Comparison of ENCODE assay signal across 8 cellular contexts in the genomic region with DNA sequence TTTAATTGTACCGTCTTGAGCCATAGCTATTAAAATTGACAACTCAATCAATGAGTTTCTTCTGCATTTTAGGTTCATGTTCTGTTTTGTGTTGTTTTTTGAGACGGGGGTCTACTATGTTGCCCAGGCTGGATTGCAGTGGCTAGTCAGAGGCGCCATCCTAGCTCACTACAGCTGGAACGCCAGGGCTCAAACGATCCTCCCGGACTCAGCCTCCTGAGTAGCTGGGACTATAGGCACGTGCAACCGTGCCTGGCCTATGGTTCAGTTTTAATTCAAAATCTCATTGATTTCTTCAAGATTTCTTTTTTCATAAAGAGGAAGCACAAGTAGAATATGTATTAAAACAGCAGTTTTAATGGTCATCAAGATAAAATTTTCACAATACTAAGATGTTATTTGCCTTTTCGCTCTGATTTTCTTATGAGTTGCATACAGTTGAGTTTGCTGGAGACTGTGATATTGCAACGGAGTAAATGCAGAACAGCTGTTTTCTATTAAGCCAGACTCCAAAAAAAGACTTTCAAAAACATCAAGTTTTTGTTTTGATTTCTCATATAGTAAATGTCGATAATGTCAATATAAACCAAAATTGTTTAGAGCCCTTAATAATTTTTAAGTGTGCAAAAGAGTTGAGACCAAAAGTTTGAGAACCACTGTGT. TPM values are rescaled to one million over a fixed set of nuclear protein-coding genes. Genes with fewer than 3 reads are reported as not detected.
A peak's percentile ranks its signal among the peaks of the same experiment; 100 is the strongest.
DNase-seq lines count a peak whose midpoint lies in the region; ATAC-seq and TF ChIP-seq lines count a peak whose summit lies in the region.

No MANE protein-coding gene starts in this region.

- H3K9ac ChIP-seq in IMR-90 (ENCODE audit: low read depth, low read length): peak overlapping the region; percentile 72; the same call in 1 of the 2 replicates

- H3K56ac ChIP-seq in IMR-90 (ENCODE audit: extremely low read depth, insufficient read depth, low read length): no peak overlapping the region

- TF ChIP-seq CTCF in CD4-positive, alpha-beta T cell (IDR thresholded peaks at IDR 0.05): no peak
- no peak for TF ChIP-seq CTCF in IMR-90 (conservative IDR thresholded peaks at IDR 0.05; ENCODE audit: low read depth, low read length)
- no peak for TF ChIP-seq CTCF in cardiac fibroblast (IDR thresholded peaks at IDR 0.05; ENCODE audit: low read depth, low read length)
- no peak for TF ChIP-seq CTCF in nephron (IDR thresholded peaks at IDR 0.05; ENCODE audit: unreplicated experiment in 3 of 3)
- no peak for TF ChIP-seq CTCF in GM20000 (IDR thresholded peaks at IDR 0.05; ENCODE audit: extremely low read depth, missing control alignments)

- WGBS in IMR-90 (ENCODE audit: extremely low coverage in 2 of 2, insufficient read length in 1 of 2), 2 experiments: 10% methylated on average over 2 of the region's 11 CpGs; no CpG with 5 or more reads in 1 of the 2 experiments

- H3K9me3 Mint-ChIP-seq in CD4-positive, alpha-beta T cell: no peaks in the 10 kb centered on the region
- H3K9me3 Mint-ChIP-seq in nephron: no peaks in the 10 kb centered on the region

- no peak overlapping the region for H2AK9ac ChIP-seq in IMR-90 (replicated peaks; ENCODE audit: low read depth, low read length, poor library complexity)

- H3K79me1 ChIP-seq in IMR-90 (ENCODE audit: low read depth in 1 of 2, low read length in 2 of 2): peaks cover 30 to 43% of the 10 kb centered on the region in 2 experiments

- H2BK15ac ChIP-seq in IMR-90 (ENCODE audit: low read depth, low read length): no peak overlapping the region

- DNase-seq in CD4-positive, alpha-beta T cell: no peak
- DNase-seq in IMR-90 (no peak), cardiac fibroblast (ENCODE audit: low read depth in 2 of 2) (no peak), caudate nucleus (lab: John Stamatoyannopoulos, UW) (no peak), GM20000 (ENCODE audit: low spot score) (no peak)

- H4K8ac ChIP-seq in IMR-90 (ENCODE audit: low read depth in 2 of 2, low read length in 2 of 2): peak overlapping the region; percentile 86 to 98; a peak in 3 of 4 replicates

- H3K18ac ChIP-seq in IMR-90 (ENCODE audit: low read depth, low read length): no peak overlapping the region

- intact Hi-C loops in CD4-positive, alpha-beta T cell (cut with DNase I, micrococcal nuclease): loop anchor here (1.0 to 10.0 kb wide), 5 partner anchors 32 to 588 kb away; partner anchors contain the start of gene TMEM128 (in 2 of the 2)
- intact Hi-C loops in IMR-90 (cut with micrococcal nuclease): loop anchor here (2.0 to 5.0 kb wide), 2 partner anchors 134 to 316 kb away; partner anchors contain the start of gene MSX1

- no peak overlapping the region for H3K27ac ChIP-seq in CD4-positive, alpha-beta T cell (ENCODE audit: low read depth, low read length)
- H3K27ac ChIP-seq in IMR-90 (ENCODE audit: insufficient read depth, low read length) (no peak overlapping the region), caudate nucleus (ENCODE audit: low read depth, low read length) (no peak overlapping the region)

- no peak overlapping the region; the same call in 1 of the 2 replicates for H3K23ac ChIP-seq in IMR-90 (ENCODE audit: low read depth, low read length)

- ATAC-seq in CD4-positive, alpha-beta T cell (ENCODE audit: poor library complexity): no peak
- no peak for ATAC-seq in IMR-90 (ENCODE audit: low read depth)
- no peak for ATAC-seq in GM19452 (IDR thresholded peaks at IDR 0.05; ENCODE audit: unreplicated experiment)
- no peak for ATAC-seq in GM18511 (IDR thresholded peaks at IDR 0.05; ENCODE audit: unreplicated experiment)

- H3K9me1 ChIP-seq in IMR-90 (ENCODE audit: insufficient read depth, low read length): peaks cover 11% of the 10 kb centered on the region

- H3K36me3 Mint-ChIP-seq in CD4-positive, alpha-beta T cell (ENCODE audit: low read depth): peaks cover 44% of the 10 kb centered on the region
- H3K36me3 Mint-ChIP-seq in nephron (ENCODE audit: low read depth): peaks cover 19% of the 10 kb centered on the region

- H3K4me1 Mint-ChIP-seq in CD4-positive, alpha-beta T cell (ENCODE audit: low read depth): peaks cover 59% of the 10 kb centered on the region
- peaks cover 43% of the 10 kb centered on the region for H3K4me1 Mint-ChIP-seq in nephron

- no peak overlapping the region for H4K91ac ChIP-seq in IMR-90 (ENCODE audit: insufficient read depth, low read depth, low read length)

- H2AK5ac ChIP-seq in IMR-90 (ENCODE audit: low read depth, low read length): no peak overlapping the region

- H2BK120ac ChIP-seq in IMR-90 (ENCODE audit: low read depth, low read length): no peak overlapping the region

- in situ Hi-C loops in IMR-90 (cut with MboI; ENCODE audit: low sequenced_read_pairs): no loop called here

- H2BK20ac ChIP-seq in IMR-90 (ENCODE audit: low read depth, low read length): no peak overlapping the region

- no peaks in the 10 kb centered on the region for H3K9me3 ChIP-seq in CD4-positive, alpha-beta T cell (ENCODE audit: control insufficient read depth, low read length)
- H3K9me3 ChIP-seq in IMR-90 (ENCODE audit: control insufficient read depth, insufficient read depth, low read length): no peaks in the 10 kb centered on the region

- no peaks in the 10 kb centered on the region for H3K27me3 ChIP-seq in CD4-positive, alpha-beta T cell (ENCODE audit: control insufficient read depth, insufficient read depth, low read length)
- H3K27me3 ChIP-seq in IMR-90 (ENCODE audit: control insufficient read depth, insufficient read depth, low read length): no peaks in the 10 kb centered on the region

- BruUV-seq in IMR-90 (replicated peaks; lab: Mats Ljungman, UMichigan): no TSS peak

- peak overlapping the region; percentile 98 for H3K4me3 Mint-ChIP-seq in CD4-positive, alpha-beta T cell
- peak overlapping the region; percentile 96 to 98 (median 97) for H3K4me3 Mint-ChIP-seq in nephron

- dilution Hi-C loops in IMR-90 (cut with HindIII; ENCODE audit: low sequenced_read_pairs, unreplicated experiment): no loop called here

- TF ChIP-seq POLR2A in IMR-90 (IDR thresholded peaks at IDR 0.05; ENCODE audit: low read depth, low read length): no peak

- H3K27me3 Mint-ChIP-seq in CD4-positive, alpha-beta T cell: no peaks in the 10 kb centered on the region
- no peaks in the 10 kb centered on the region for H3K27me3 Mint-ChIP-seq in nephron (ENCODE audit: low read depth)

- CTCF ChIA-PET in CD4-positive, alpha-beta T cell (lab: Charles Lee): interaction anchor here (0.9 to 2.3 kb wide), 2 partner anchors 19 to 55 kb away, joined by 4 to 7 read pairs; no protein-coding TSS in a partner anchor
- CTCF ChIA-PET in IMR-90 (lab: Yijun Ruan, JAX): interaction anchor here (0.9 to 1.9 kb wide), 2 partner anchors 13 to 23 kb away, joined by 3 to 12 read pairs; no protein-coding TSS in a partner anchor

- H4K20me1 ChIP-seq in IMR-90 (ENCODE audit: insufficient read depth, low read length): peaks cover 11% of the 10 kb centered on the region; the same call in 1 of the 2 replicates

- peak overlapping the region; percentile 94 for H3K4me2 ChIP-seq in IMR-90 (ENCODE audit: low read depth, low read length)

- POLR2A ChIA-PET in CD4-positive, alpha-beta T cell (lab: Charles Lee): interaction anchor here (0.9 to 2.3 kb wide), 6 partner anchors 18 to 295 kb away, joined by 4 to 25 read pairs (median 10); partner anchors contain the start of gene TMEM128
- POLR2A ChIA-PET in IMR-90 (lab: Charles Lee; ENCODE audit: unreplicated experiment): no interaction called here

- no peak overlapping the region for H3K4ac ChIP-seq in IMR-90 (ENCODE audit: low read depth, low read length)

- TF ChIP-seq RAD21 in IMR-90 (IDR thresholded peaks at IDR 0.05; ENCODE audit: low read length): no peak

- H3K4me3 ChIP-seq in IMR-90 (ENCODE audit: insufficient read depth, low read depth, low read length) (peak overlapping the region; percentile 66), cardiac fibroblast (replicated peaks in 1 of 2; ENCODE audit: low read depth in 2 of 2, low read length in 2 of 2) (peak overlapping the region; percentile 89 to 95)

- H2AFZ ChIP-seq in IMR-90 (replicated peaks; ENCODE audit: low read length, poor library complexity): peak overlapping the region; percentile 62

- H3K36me3 ChIP-seq in IMR-90 (ENCODE audit: control insufficient read depth, insufficient read depth, low read length): peaks cover 1% of the 10 kb centered on the region; the same call in 1 of the 2 replicates

- no peaks in the 10 kb centered on the region for H3K4me1 ChIP-seq in IMR-90 (ENCODE audit: control insufficient read depth, insufficient read depth, low read length)

- no peak overlapping the region for H3K14ac ChIP-seq in IMR-90 (replicated peaks; ENCODE audit: low read depth, low read length)

- no peak overlapping the region for H4K5ac ChIP-seq in IMR-90 (ENCODE audit: low read depth, low read length)

- H2BK5ac ChIP-seq in IMR-90 (ENCODE audit: low read depth, low read length, poor library complexity, severe bottlenecking): no peak overlapping the region

- H3K27ac Mint-ChIP-seq in CD4-positive, alpha-beta T cell: peak overlapping the region; percentile 97
- H3K27ac Mint-ChIP-seq in nephron: peak overlapping the region; percentile 63 to 95 (median 78)

TF ChIP-seq in IMR-90, 13 proteins besides CTCF, POLR2A, EP300 and RAD21 (continues in another document):
- TF ChIP-seq MAZ (IDR thresholded peaks at IDR 0.05; ENCODE audit: borderline replicate concordance, low read depth, low read length) (no peak), ELK1 (IDR thresholded peaks at IDR 0.05; ENCODE audit: borderline replicate concordance, low read depth, low read length) (no peak), NFE2L2 (IDR thresholded peaks at IDR 0.05; ENCODE audit: low read depth, low read length) (no peak), FOS (IDR thresholded peaks at IDR 0.05; ENCODE audit: low read depth, low read length) (no peak), CEBPB (IDR thresholded peaks at IDR 0.05; ENCODE audit: low read depth, low read length) (no peak), RCOR1 (IDR thresholded peaks at IDR 0.05; ENCODE audit: insufficient replicate concordance, low read length) (no peak), SMC3 (IDR thresholded peaks at IDR 0.05; ENCODE audit: low read depth, low read length) (no peak), RFX5 (IDR thresholded peaks at IDR 0.05; ENCODE audit: low read depth, low read length) (no peak)

RNA-seq across cellular contexts. Expression of gene STX18, which starts 1.1 kb away (rescaled TPM):
- 10 to 100 TPM; 15.2 to 15.5 TPM for total RNA-seq in CD4-positive, alpha-beta T cell
- 20.1 and 26.9 TPM in 2 replicates for total RNA-seq in IMR-90 (2012; rRNA removed)
- polyA plus RNA-seq in IMR-90 (2012; rRNA removed): 20.2 and 23.4 TPM in 2 replicates
- polyA plus RNA-seq in IMR-90 (2012; cell fraction: cytosol; rRNA removed): 28.5 and 38.9 TPM in 2 replicates
- polyA plus RNA-seq in IMR-90 (2012; cell fraction: nucleus; rRNA removed; ENCODE audit: low replicate concordance): 32.2 and 66.6 TPM in 2 replicates
